Comparison of ENCODE assay signal across 9 cellular contexts in the genomic region with DNA sequence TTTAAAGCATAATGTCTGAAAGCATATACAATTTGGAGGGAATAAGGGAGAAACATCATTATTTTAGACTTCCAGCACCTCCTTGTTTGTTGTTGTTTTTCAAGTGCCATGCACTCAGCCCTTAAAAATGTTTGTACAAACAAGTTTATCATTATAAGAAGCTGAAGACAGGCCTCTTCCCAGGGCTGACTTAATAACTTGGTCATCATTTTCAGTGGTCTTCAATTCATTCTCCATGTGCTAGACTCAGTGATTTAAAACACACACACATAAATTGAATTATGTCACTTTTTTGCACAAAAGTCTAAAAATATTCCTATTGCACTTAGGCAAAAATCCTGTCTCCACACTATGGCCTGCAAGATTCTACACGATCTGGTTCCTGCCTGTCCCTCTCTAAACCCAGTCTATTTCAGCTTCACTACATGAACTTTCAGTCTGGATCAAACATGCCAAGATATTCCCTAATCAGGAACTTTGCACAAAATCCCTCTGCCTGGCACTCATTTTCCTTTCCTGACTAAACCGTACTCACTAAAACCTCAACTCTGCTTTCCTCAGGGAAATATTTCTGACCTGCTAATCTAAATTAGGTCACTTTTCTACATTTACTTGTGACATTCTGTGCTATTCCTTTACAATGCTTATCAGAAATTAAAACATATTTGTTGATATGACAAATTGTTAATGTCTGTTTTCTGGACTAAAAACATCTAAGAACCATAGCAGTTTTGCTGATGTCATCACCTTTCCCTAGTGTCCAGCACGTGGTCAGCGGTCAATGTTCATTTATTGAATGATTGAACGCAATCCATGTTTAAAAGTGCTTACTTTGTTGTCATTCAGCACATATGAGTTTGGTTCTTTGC.
DNase-seq lines count a peak whose midpoint lies in the region; ATAC-seq and TF ChIP-seq lines count a peak whose summit lies in the region.
"Had no signal": no experiment of that assay in that cellular context is flagged by ENCODE, and none has a peak within 500 bp of the region (broad histone marks: within the 10 kb centered on the region; RNA-seq: fewer than 3 reads in every experiment).

No MANE protein-coding gene starts in this region.

- H3K27me3 Mint-ChIP-seq in memory B cell: no peaks in the 10 kb centered on the region

- peaks cover 15% of the 10 kb centered on the region for H3K4me1 Mint-ChIP-seq in memory B cell

- TF ChIP-seq CTCF in GM06990 (IDR thresholded peaks at IDR 0.05; ENCODE audit: insufficient read depth, low read length, poor library complexity, severe bottlenecking): no peak

- in situ Hi-C loops in KBM-7 (cut with MboI; ENCODE audit: low pct_unique_long_range_greater_than_20kb, low sequenced_read_pairs): no loop called here

- no peaks in the 10 kb centered on the region for H3K36me3 ChIP-seq in GM06990 (ENCODE audit: control insufficient read depth, insufficient read depth, low read length)

- no peaks in the 10 kb centered on the region for H3K9me3 Mint-ChIP-seq in memory B cell

- no peak overlapping the region for H3K4me3 ChIP-seq in GM06990 (replicated peaks; ENCODE audit: low read depth, low read length)

- DNase-seq in GM06990 (ENCODE audit: extremely low read depth, insufficient read length): peak; percentile 10
- no peak for DNase-seq in memory B cell (ENCODE audit: low spot score in 2 of 2)
- no peak for DNase-seq in foreskin melanocyte
- no peak for DNase-seq in LoVo (ENCODE audit: low spot score)
- DNase-seq in KBM-7: no peak
- DNase-seq: posterior cingulate gyrus had no signal

- peaks cover 9% of the 10 kb centered on the region for H3K36me3 Mint-ChIP-seq in memory B cell

- H3K27ac Mint-ChIP-seq in memory B cell: peak overlapping the region; percentile 88

- H3K4me3 Mint-ChIP-seq in memory B cell: peak overlapping the region; percentile 69

- no peaks in the 10 kb centered on the region for H3K27me3 ChIP-seq in GM06990 (replicated peaks; ENCODE audit: control insufficient read depth, insufficient read depth, low read length)

- ATAC-seq in GM21381 (IDR thresholded peaks at IDR 0.05; ENCODE audit: unreplicated experiment): peak; percentile 17
- ATAC-seq in HG03571 (IDR thresholded peaks at IDR 0.05; ENCODE audit: unreplicated experiment): peak; percentile 18
- peak; percentile 6 for ATAC-seq in memory B cell (ENCODE audit: low read depth)
- no peak for ATAC-seq in HG02938 (IDR thresholded peaks at IDR 0.05; ENCODE audit: unreplicated experiment)
